In the genomic region with DNA sequence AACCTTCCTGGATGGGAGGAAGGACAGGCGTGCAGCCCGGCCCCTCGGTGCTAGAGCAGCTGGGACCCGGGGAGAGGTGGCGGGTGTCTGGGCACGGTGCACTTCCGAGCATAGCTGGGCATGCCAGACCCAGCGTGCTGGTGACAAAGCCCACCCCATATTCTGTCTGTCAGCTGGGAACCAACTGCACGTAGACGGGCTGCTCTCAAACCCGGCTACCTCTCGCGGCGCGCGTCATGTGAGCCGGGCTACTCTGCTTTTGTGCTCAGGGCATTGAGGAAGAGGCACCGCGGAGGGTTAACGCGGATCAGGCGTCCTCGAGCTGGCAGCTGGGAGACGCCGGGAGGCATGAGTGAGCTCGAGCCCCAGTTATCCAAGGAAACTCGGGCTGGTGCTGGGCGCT, we compare ENCODE assay signal across 10 cellular contexts.
DNase-seq lines count a peak whose midpoint lies in the region; ATAC-seq and TF ChIP-seq lines count a peak whose summit lies in the region.
"Had no signal": no experiment of that assay in that cellular context is flagged by ENCODE, and none has a peak within 500 bp of the region (broad histone marks: within the 10 kb centered on the region; RNA-seq: fewer than 3 reads in every experiment).

No MANE protein-coding gene starts in this region.

- no peak overlapping the region for H3K27ac Mint-ChIP-seq in CD4-positive, alpha-beta memory T cell
- H3K27ac Mint-ChIP-seq in CD8-positive, alpha-beta memory T cell: no peak overlapping the region
- H3K27ac Mint-ChIP-seq: T-helper 1 cell treated with Interleukin-12 subunit alpha and Interleukin-12 subunit beta and Interleukin-4 antibody, amounts not matched to agents 30 μg/mL and 1 μg/mL, for 36 hours had no signal

- H3K27me3 Mint-ChIP-seq in CD4-positive, alpha-beta memory T cell: peaks cover 7 to 12% of the 10 kb centered on the region in 2 donors
- H3K27me3 Mint-ChIP-seq in CD8-positive, alpha-beta memory T cell: peaks cover 5 to 31% of the 10 kb centered on the region in 2 donors

- H3K36me3 Mint-ChIP-seq in CD4-positive, alpha-beta memory T cell: no peaks in the 10 kb centered on the region
- no peaks in the 10 kb centered on the region for H3K36me3 Mint-ChIP-seq in CD8-positive, alpha-beta memory T cell

- CTCF ChIA-PET in CD4-positive, alpha-beta memory T cell (lab: Charles Lee; ENCODE audit: partially characterized antibody): interaction anchor here (1.1 to 2.3 kb wide), 2 partner anchors 11 to 16 kb away, joined by 5 to 9 read pairs; no protein-coding TSS in a partner anchor
- CTCF ChIA-PET in CD8-positive, alpha-beta memory T cell (lab: Charles Lee): no interaction called here

- intact Hi-C loops in CD4-positive, alpha-beta memory T cell (cut with micrococcal nuclease): no loop called here

- H3K4me3 Mint-ChIP-seq in CD4-positive, alpha-beta memory T cell: no peak overlapping the region
- no peak overlapping the region for H3K4me3 Mint-ChIP-seq in CD8-positive, alpha-beta memory T cell
- H3K4me3 Mint-ChIP-seq: T-helper 1 cell treated with Interleukin-12 subunit alpha and Interleukin-12 subunit beta and Interleukin-4 antibody, amounts not matched to agents 30 μg/mL and 1 μg/mL, for 36 hours had no signal

- POLR2A ChIA-PET in CD4-positive, alpha-beta memory T cell (lab: Charles Lee; ENCODE audit: partially characterized antibody): no interaction called here
- POLR2A ChIA-PET in CD8-positive, alpha-beta memory T cell (lab: Charles Lee): no interaction called here

- no peaks in the 10 kb centered on the region for H3K9me3 Mint-ChIP-seq in CD4-positive, alpha-beta memory T cell
- peaks cover 0 to 2% (median 0%) of the 10 kb centered on the region in 5 donors for H3K9me3 Mint-ChIP-seq in CD8-positive, alpha-beta memory T cell
- H3K9me3 Mint-ChIP-seq: T-helper 1 cell treated with Interleukin-12 subunit alpha and Interleukin-12 subunit beta and Interleukin-4 antibody, amounts not matched to agents 30 μg/mL and 1 μg/mL, for 36 hours had no signal

- TF ChIP-seq POLR2A in erythroblast (IDR thresholded peaks at IDR 0.05; ENCODE audit: low read length): no peak

- H3K27me3 ChIP-seq in neuron (ENCODE audit: insufficient read depth, low read length): peaks cover 2% of the 10 kb centered on the region
- no peaks in the 10 kb centered on the region for H3K27me3 ChIP-seq in CD4-positive, alpha-beta memory T cell (ENCODE audit: insufficient read depth, low read length)
- H3K27me3 ChIP-seq in CD8-positive, alpha-beta memory T cell (ENCODE audit: insufficient read depth, low read length, poor library complexity, severe bottlenecking): no peaks in the 10 kb centered on the region

- peak overlapping the region; percentile 41 for H2AFZ ChIP-seq in neuron (ENCODE audit: low read depth, low read length)

- peak; percentile 77 for DNase-seq in ELF-1 (ENCODE audit: low read depth, low spot score)
- DNase-seq in NCI-H2171 treated with DMSO at 0.1 percent for 48 hours (lab: John Stamatoyannopoulos, UW): peak; percentile 71
- DNase-seq in CD4-positive, alpha-beta memory T cell: no peak
- no peak for DNase-seq in CD8-positive, alpha-beta memory T cell
- DNase-seq in erythroblast (lab: John Stamatoyannopoulos, UW): no peak

- peak overlapping the region; percentile 36 for H3K4me3 ChIP-seq in neuron (ENCODE audit: low read length)
- no peak overlapping the region for H3K4me3 ChIP-seq in CD4-positive, alpha-beta memory T cell (ENCODE audit: low read length in 2 of 2)
- H3K4me3 ChIP-seq in CD8-positive, alpha-beta memory T cell (ENCODE audit: low read length): no peak overlapping the region

- no peak overlapping the region for H3K27ac ChIP-seq in CD4-positive, alpha-beta memory T cell (ENCODE audit: low read depth, low read length)
- no peak overlapping the region for H3K27ac ChIP-seq in CD8-positive, alpha-beta memory T cell (ENCODE audit: low read depth, low read length)

- H3K9me3 ChIP-seq in neuron (ENCODE audit: low read length): no peaks in the 10 kb centered on the region
- no peaks in the 10 kb centered on the region for H3K9me3 ChIP-seq in CD4-positive, alpha-beta memory T cell (ENCODE audit: control insufficient read depth in 1 of 2, low read length in 2 of 2)
- no peaks in the 10 kb centered on the region for H3K9me3 ChIP-seq in CD8-positive, alpha-beta memory T cell (ENCODE audit: low read length)

- no peaks in the 10 kb centered on the region for H3K36me3 ChIP-seq in neuron (ENCODE audit: insufficient read depth, low read length)
- H3K36me3 ChIP-seq in CD4-positive, alpha-beta memory T cell (ENCODE audit: insufficient read depth, low read length): no peaks in the 10 kb centered on the region
- no peaks in the 10 kb centered on the region for H3K36me3 ChIP-seq in CD8-positive, alpha-beta memory T cell (ENCODE audit: insufficient read depth, low read length)

- H3K4me1 ChIP-seq in neuron (ENCODE audit: insufficient read depth, low read length): peaks cover 34% of the 10 kb centered on the region
- H3K4me1 ChIP-seq in CD4-positive, alpha-beta memory T cell (ENCODE audit: insufficient read depth, low read length): no peaks in the 10 kb centered on the region
- no peaks in the 10 kb centered on the region for H3K4me1 ChIP-seq in CD8-positive, alpha-beta memory T cell (ENCODE audit: insufficient read depth, low read length)

- ATAC-seq in esophagus mucosa (peak; percentile 33), GM19328 (IDR thresholded peaks at IDR 0.05; ENCODE audit: unreplicated experiment) (no peak)
- ATAC-seq: HepG2 had no signal

- H3K4me1 Mint-ChIP-seq in CD4-positive, alpha-beta memory T cell: no peaks in the 10 kb centered on the region
- H3K4me1 Mint-ChIP-seq in CD8-positive, alpha-beta memory T cell: no peaks in the 10 kb centered on the region

Comparison
In these comparisons a context has a peak if more than half of its experiments do, and no peak if none do; other contexts are left out.
1. DNase-seq: peak in ELF-1 (single experiment) and NCI-H2171 treated with DMSO at 0.1 percent for 48 hours (single experiment); none in CD4-positive, alpha-beta memory T cell (0 of 5), CD8-positive, alpha-beta memory T cell (0 of 5) and erythroblast (0 of 2).